In genomic region chr1:207661420-207661819, GRCh38 we compare ENCODE assay signal across 2 cellular contexts. TPM values are rescaled to one million over a fixed set of nuclear protein-coding genes. Genes with fewer than 3 reads are reported as not detected.
"Had no signal": no experiment of that assay in that cellular context is flagged by ENCODE, and none has a peak within 500 bp of the region (broad histone marks: within the 10 kb centered on the region; RNA-seq: fewer than 3 reads in every experiment).

No MANE protein-coding gene starts in this region.

RNA-seq across cellular contexts. Expression of gene CR1L, which starts 16.5 kb away (rescaled TPM):
- total RNA-seq: G401, GM12878 had no signal
